1 cellular context compared by ENCODE assay signal in genomic region chr5:151954271-151954670, GRCh38.
TF ChIP-seq lines count a peak whose summit lies in the region.

No MANE protein-coding gene starts in this region.

TF ChIP-seq in H1, 55 proteins besides CTCF, POLR2A, EP300 and RAD21:
- TF ChIP-seq RBBP5 (IDR thresholded peaks at IDR 0.05; ENCODE audit: borderline replicate concordance, low read depth, low read length), result no peak
- no peak for TF ChIP-seq BCL11A (IDR thresholded peaks at IDR 0.05; ENCODE audit: low read depth in 2 of 2, low read length in 2 of 2)
- no peak for TF ChIP-seq ATF2 (IDR thresholded peaks at IDR 0.05; ENCODE audit: low read length)
- TF ChIP-seq PHF8 (conservative IDR thresholded peaks at IDR 0.05; ENCODE audit: low read depth, low read length), result no peak
- no peak for TF ChIP-seq EZH2 (IDR thresholded peaks at IDR 0.05; ENCODE audit: low read depth, low read length, severe bottlenecking)
- no peak for TF ChIP-seq CHD1 (IDR thresholded peaks at IDR 0.05; ENCODE audit: low read depth, low read length)
- no peak for TF ChIP-seq SP4 (IDR thresholded peaks at IDR 0.05; ENCODE audit: low read length)
- no peak for TF ChIP-seq SP2 (IDR thresholded peaks at IDR 0.05; ENCODE audit: low read length)
